39 cellular contexts compared by ENCODE assay signal in genomic region chr1:18874036-18874435, GRCh38. TPM values are rescaled to one million over a fixed set of nuclear protein-coding genes. Genes with fewer than 3 reads are reported as not detected.
"Had no signal": no experiment of that assay in that cellular context is flagged by ENCODE, and none has a peak within 500 bp of the region (broad histone marks: within the 10 kb centered on the region; RNA-seq: fewer than 3 reads in every experiment).

No MANE protein-coding gene starts in this region.

- H3K4me2 ChIP-seq: KMS-11 had no signal

- H3K9ac ChIP-seq: KMS-11 had no signal

- DNase-seq: Karpas-422, Kasumi-1, MM.1S, MV-4-11, NCI-H1048, NCI-H1092, NCI-H1092 treated with DMSO at 0.1 percent for 48 hours, NCI-H1105, NCI-H1105 treated with DMSO at 0.1 percent for 48 hours, NCI-H1417, NCI-H1417 treated with DMSO at 0.1 percent for 48 hours, NCI-H1436, NCI-H1436 treated with DMSO at 0.1 percent for 48 hours, NCI-H146, NCI-H1694, NCI-H1694 treated with DMSO at 0.1 percent for 48 hours, NCI-H187, NCI-H187 treated with DMSO at 0.1 percent for 48 hours, NCI-H1930, NCI-H2029, NCI-H2029 treated with DMSO at 0.1 percent for 48 hours, NCI-H2081, NCI-H2081 treated with DMSO at 0.1 percent for 48 hours, NCI-H2107, NCI-H2171, NCI-H2171 treated with DMSO at 0.1 percent for 48 hours, NCI-H2227 treated with DMSO at 0.1 percent for 48 hours, NCI-H226, NCI-H345, NCI-H446, NCI-H446 treated with DMSO at 0.1 percent for 48 hours, NCI-H510A, NCI-H510A treated with DMSO at 0.1 percent for 48 hours had no signal

- H3K9me3 ChIP-seq: MG63 had no signal

- H3K4me3 ChIP-seq: MG63 had no signal

- H3K27me3 ChIP-seq: MG63 had no signal

- H3K27ac ChIP-seq: KMS-11 had no signal

- H3K36me3 ChIP-seq: MG63 had no signal

RNA-seq across cellular contexts. Expression of gene TAS1R2, which starts 14.6 kb away (rescaled TPM):
- total RNA-seq: LHCN-M2, M059J, MCF 10A, NCI-H460 had no signal
